7 cellular contexts compared by ENCODE assay signal in the genomic region with DNA sequence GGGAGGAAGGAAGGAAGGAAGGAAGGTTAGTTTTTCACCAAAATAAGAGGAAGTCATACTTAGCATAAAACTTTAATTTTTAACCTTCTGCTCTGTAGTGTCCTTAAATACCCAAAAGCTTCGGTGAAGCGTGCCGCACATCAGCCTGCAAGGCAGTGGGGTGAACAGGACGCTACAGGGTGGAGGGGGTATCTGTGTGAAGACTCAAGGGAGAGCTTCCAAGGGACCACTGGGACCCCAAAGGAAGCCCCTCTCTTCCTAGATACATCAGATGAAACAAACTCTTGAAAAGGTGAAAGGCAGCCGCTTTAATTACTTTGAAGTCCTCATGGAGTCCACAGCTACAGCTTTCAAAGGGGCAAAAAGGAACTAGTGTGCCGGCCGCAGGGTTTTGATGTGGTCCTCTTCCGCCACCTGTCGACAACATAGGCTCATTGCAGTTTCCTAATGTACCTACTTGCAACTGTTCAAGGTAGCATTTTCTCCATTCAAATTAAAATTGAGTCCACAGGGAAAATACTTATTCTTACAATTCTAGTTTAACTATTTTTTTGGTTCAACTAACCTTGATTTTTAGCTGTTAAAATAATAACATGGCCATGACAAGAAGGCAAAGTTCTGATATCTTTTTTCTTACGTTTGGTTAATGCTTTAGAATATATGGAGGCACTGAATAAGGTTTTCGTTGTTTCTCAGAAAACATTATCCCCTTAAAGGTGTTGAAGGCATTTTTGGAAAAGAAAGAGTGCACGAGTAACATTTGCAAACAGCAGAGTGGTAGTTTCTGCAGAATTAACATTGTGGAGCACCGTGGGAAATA.
A peak's percentile ranks its signal among the peaks of the same experiment; 100 is the strongest.
DNase-seq lines count a peak whose midpoint lies in the region; ATAC-seq and TF ChIP-seq lines count a peak whose summit lies in the region.

No MANE protein-coding gene starts in this region.

- no peaks in the 10 kb centered on the region for H3K79me2 ChIP-seq in smooth muscle cell (ENCODE audit: low read depth)

- no peak overlapping the region for H3K4me2 ChIP-seq in smooth muscle cell

- H3K27ac ChIP-seq in ascending aorta, result no peak overlapping the region
- no peak overlapping the region for H3K27ac ChIP-seq in smooth muscle cell (ENCODE audit: low read depth)

- in situ Hi-C loops in GM13976 (cut with MboI; ENCODE audit: low sequenced_read_pairs, unreplicated experiment), result no loop called here

- 52% methylated on average over 13 of the region's 13 CpGs for WGBS in smooth muscle cell (ENCODE audit: low lambda C conversion rate)

- H3K9me3 ChIP-seq in ascending aorta (no peaks in the 10 kb centered on the region), smooth muscle cell (replicated peaks; ENCODE audit: low read depth) (no peaks in the 10 kb centered on the region)

- H3F3A ChIP-seq in smooth muscle cell (ENCODE audit: low read depth), result no peaks in the 10 kb centered on the region

- DNase-seq in GM13976 (ENCODE audit: low spot score) (peak; percentile 66), NCI-H2029 (lab: John Stamatoyannopoulos, UW) (peak; percentile 72), T-helper 9 cell (peak; percentile 69), ascending aorta (ENCODE audit: low spot score in 2 of 2) (peak in 1 of 2 donors; percentile 91), hippocampal formation (lab: John Stamatoyannopoulos, UW) (peak; percentile 21 to 46), smooth muscle cell (lab: John Stamatoyannopoulos, UW; ENCODE audit: unreplicated experiment) (peak; percentile 13)

- no peaks in the 10 kb centered on the region for H3K4me1 ChIP-seq in ascending aorta
- no peaks in the 10 kb centered on the region for H3K4me1 ChIP-seq in smooth muscle cell (ENCODE audit: low read depth)

- ATAC-seq in HG02884 (IDR thresholded peaks at IDR 0.05; ENCODE audit: unreplicated experiment), result peak; percentile 79

- H3K9ac ChIP-seq in smooth muscle cell (ENCODE audit: low read depth), result no peak overlapping the region

- H3K4me3 ChIP-seq in ascending aorta (no peak overlapping the region), smooth muscle cell (no peak overlapping the region)

- TF ChIP-seq CTCF in GM13976 (IDR thresholded peaks at IDR 0.05; ENCODE audit: borderline replicate concordance, control extremely low read depth, extremely low read depth, insufficient read depth, missing control alignments) (peak; percentile 82), ascending aorta (IDR thresholded peaks at IDR 0.05) (peak; percentile 71 to 91 (median 85)), smooth muscle cell (IDR thresholded peaks at IDR 0.05; ENCODE audit: borderline replicate concordance, insufficient read depth, poor library complexity, severe bottlenecking) (peak; percentile 90)

- no peaks in the 10 kb centered on the region for H3K27me3 ChIP-seq in ascending aorta
- H3K27me3 ChIP-seq in smooth muscle cell (ENCODE audit: low read depth), result no peaks in the 10 kb centered on the region

- H3K36me3 ChIP-seq in ascending aorta (no peaks in the 10 kb centered on the region), smooth muscle cell (ENCODE audit: low read depth) (no peaks in the 10 kb centered on the region)

- intact Hi-C loops in ascending aorta (cut with DNase I), result loop anchor here (2.0 kb wide), 2 partner anchors 214 to 490 kb away; no protein-coding TSS in a partner anchor

- H2AFZ ChIP-seq in smooth muscle cell (ENCODE audit: low read depth), result no peak overlapping the region

- H4K20me1 ChIP-seq in smooth muscle cell (ENCODE audit: low read depth), result no peaks in the 10 kb centered on the region
